In the genomic region with DNA sequence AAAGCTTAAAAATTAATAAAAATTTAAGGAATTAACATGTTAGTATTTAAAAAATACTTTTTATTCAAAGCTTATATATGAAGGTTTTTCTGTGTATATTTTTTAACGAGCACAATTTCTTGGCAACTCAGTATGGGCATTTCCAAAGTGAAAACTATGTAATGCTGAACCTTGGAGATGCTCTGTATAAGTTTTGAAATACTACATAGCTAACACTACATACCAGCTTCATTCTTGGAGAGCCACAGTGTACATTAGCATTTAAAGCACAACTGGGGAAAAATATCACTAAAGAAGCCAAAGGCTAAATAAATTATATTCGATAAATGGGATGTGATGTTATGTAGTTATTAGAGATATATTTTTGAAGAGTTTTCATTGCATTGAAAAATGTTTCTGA, we compare ENCODE assay signal across 35 cellular contexts.
"Had no signal": no experiment of that assay in that cellular context is flagged by ENCODE, and none has a peak within 500 bp of the region (broad histone marks: within the 10 kb centered on the region; RNA-seq: fewer than 3 reads in every experiment).

No MANE protein-coding gene starts in this region.

- H3K27me3 ChIP-seq: MG63 had no signal

- DNase-seq: Karpas-422, Kasumi-1, MG63, MM.1S, MV-4-11, NCI-H1048, NCI-H1092, NCI-H1092 treated with DMSO at 0.1 percent for 48 hours, NCI-H1105, NCI-H1105 treated with DMSO at 0.1 percent for 48 hours, NCI-H1417, NCI-H1417 treated with DMSO at 0.1 percent for 48 hours, NCI-H1436, NCI-H1436 treated with DMSO at 0.1 percent for 48 hours, NCI-H146, NCI-H1694, NCI-H1694 treated with DMSO at 0.1 percent for 48 hours, NCI-H187, NCI-H187 treated with DMSO at 0.1 percent for 48 hours, NCI-H1930, NCI-H2029, NCI-H2029 treated with DMSO at 0.1 percent for 48 hours, NCI-H2081, NCI-H2081 treated with DMSO at 0.1 percent for 48 hours, NCI-H2107, NCI-H2171, NCI-H2171 treated with DMSO at 0.1 percent for 48 hours, NCI-H2227 treated with DMSO at 0.1 percent for 48 hours, NCI-H226, NCI-H345, NCI-H446, NCI-H446 treated with DMSO at 0.1 percent for 48 hours, NCI-H510A, NCI-H510A treated with DMSO at 0.1 percent for 48 hours had no signal

- H3K9me3 ChIP-seq: MG63 had no signal

- H3K9ac ChIP-seq: KMS-11 had no signal

- H3K36me3 ChIP-seq: MG63 had no signal

- H3K4me3 ChIP-seq: MG63 had no signal
